26 cellular contexts compared by ENCODE assay signal in the genomic region with DNA sequence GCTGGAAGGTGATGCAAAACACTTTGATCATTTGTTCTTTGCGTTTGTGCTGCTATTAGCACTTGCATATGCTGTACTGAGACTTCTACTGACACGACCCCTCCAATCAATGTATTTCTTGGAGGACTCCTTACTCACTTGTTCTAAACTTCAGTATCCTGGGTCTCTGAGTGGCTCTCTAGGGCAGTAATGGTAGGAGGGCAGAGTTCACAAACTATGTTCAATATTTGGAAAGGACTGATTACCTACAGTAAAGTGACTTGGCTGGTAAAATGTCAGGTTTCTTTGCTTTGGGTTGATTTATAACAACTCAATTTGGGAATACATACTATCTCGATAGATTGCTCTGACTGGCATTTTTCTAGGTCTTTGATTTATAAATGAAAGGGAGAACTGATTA.
"Had no signal": no experiment of that assay in that cellular context is flagged by ENCODE, and none has a peak within 500 bp of the region (broad histone marks: within the 10 kb centered on the region; RNA-seq: fewer than 3 reads in every experiment).

No MANE protein-coding gene starts in this region.

- H3K4me1 ChIP-seq: Peyer's patch had no signal

- H3K9me3 ChIP-seq: Peyer's patch, SJSA1 had no signal

- H3K27me3 ChIP-seq: Peyer's patch, SJSA1 had no signal

- H3K4me3 ChIP-seq: K562, Peyer's patch, SJSA1 had no signal

- DNase-seq: activated CD4-positive, alpha-beta memory T cell treated with anti-CD3 and anti-CD28 coated beads for 36 hours; activated CD4-positive, alpha-beta T cell treated with anti-CD3 and anti-CD28 coated beads, Interleukin-2, amount 10 ng/mL, durations not matched to agents 7 days and 5 days; activated CD4-positive, CD25-positive, alpha-beta regulatory T cell treated with anti-CD3 and anti-CD28 coated beads, Interleukin-2, amount 50 U/mL, for 72 hours; activated CD8-positive, alpha-beta memory T cell treated with anti-CD3 and anti-CD28 coated beads for 24 hours; activated effector memory CD4-positive, alpha-beta T cell treated with anti-CD3 and anti-CD28 coated beads, Interleukin-2, amount 50 U/mL, for 16 hours; activated naive CD4-positive, alpha-beta T cell treated with anti-CD3 and anti-CD28 coated beads for 36 hours; activated T-cell treated with anti-CD3 and anti-CD28 coated beads, Interleukin-2, amount 50 U/mL, for 4 hours; amygdala; Karpas-422; NCI-H1105 treated with DMSO at 0.1 percent for 48 hours; NCI-H146; NCI-H187 treated with DMSO at 0.1 percent for 48 hours; NCI-H2081 treated with DMSO at 0.1 percent for 48 hours; NCI-H2227 treated with DMSO at 0.1 percent for 48 hours; NCI-H446 treated with DMSO at 0.1 percent for 48 hours; NCI-H526 treated with DMSO at 0.1 percent for 48 hours; NK-92 treated with Interleukin-12 subunit alpha and Interleukin-12 subunit beta, amount 100 ng/mL, for 24 hours; OCI-M1; Peyer's patch; SHP77; T-helper 17 cell; T-helper 9 cell had no signal

- ATAC-seq: activated T-cell treated with anti-CD3 and anti-CD28 coated beads, Interleukin-2, amount 50 U/mL, for 4 hours; K562; T-helper 17 cell; WTC11 had no signal

- H3K36me3 ChIP-seq: Peyer's patch, SJSA1 had no signal

- H3K27ac ChIP-seq: Peyer's patch, RWPE1, SJSA1 had no signal
